In genomic region chr1:165147799-165148198, GRCh38 we compare ENCODE assay signal across 31 cellular contexts.
"Had no signal": no experiment of that assay in that cellular context is flagged by ENCODE, and none has a peak within 500 bp of the region (broad histone marks: within the 10 kb centered on the region; RNA-seq: fewer than 3 reads in every experiment).

No MANE protein-coding gene starts in this region.

- H3K27me3 ChIP-seq: ovary, testis, transverse colon, uterus had no signal

- H3K9ac ChIP-seq: neural progenitor cell, parathyroid adenoma had no signal

- H3K9me3 ChIP-seq: ovary, psoas muscle, spleen, suprapubic skin, testis, tibial artery, transverse colon, upper lobe of right lung, uterus had no signal

- ATAC-seq: natural killer cell; psoas muscle; right cardiac atrium; sciatic nerve; stimulated activated memory B cell treated with anti-CD40 and anti-IgM and Interleukin-4, amounts not matched to agents 10 μg/mL and 1 μg/mL and 100 μg/mL, for 72 hours; stimulated activated naive CD8-positive, alpha-beta T cell treated with anti-CD3 and anti-CD28 coated beads, Interleukin-15, amount 100 ng/mL, for 72 hours; stimulated activated naive CD8-positive, alpha-beta T cell treated with anti-CD3 and anti-CD28 coated beads, Interleukin-15, Interleukin-2, amounts not matched to agents 100 U/mL and 50 U/mL, for 24 hours; upper lobe of right lung had no signal

- H3K27me3 Mint-ChIP-seq: stimulated activated memory B cell treated with anti-CD40 and anti-IgM and Interleukin-4, amounts not matched to agents 10 μg/mL and 1 μg/mL and 100 μg/mL, for 72 hours had no signal

- H3K9me3 Mint-ChIP-seq: natural killer cell; neural progenitor cell; stimulated activated memory B cell treated with anti-CD40 and anti-IgM and Interleukin-4, amounts not matched to agents 10 μg/mL and 1 μg/mL and 100 μg/mL, for 72 hours; stimulated activated naive CD8-positive, alpha-beta T cell treated with anti-CD3 and anti-CD28 coated beads, Interleukin-15, amount 100 ng/mL, for 72 hours; type B pancreatic cell had no signal

- H3K4me1 ChIP-seq: neural progenitor cell, parathyroid adenoma, spleen, testis, tibial artery, transverse colon, upper lobe of right lung, uterus had no signal

- DNase-seq: natural killer cell; occipital lobe; ovary; posterior cingulate gyrus; psoas muscle; right cardiac atrium; spleen; stimulated activated CD4-positive, alpha-beta T cell treated with anti-CD3 and anti-CD28 coated beads, Interleukin-12 subunit alpha, Interleukin-12 subunit beta, amount 100 ng/mL, for 4 hours; stimulated activated CD4-positive, alpha-beta T cell treated with anti-CD3 and anti-CD28 coated beads, Interleukin-1b, Interleukin-23, amount 100 ng/mL, for 48 hours; stimulated activated CD4-positive, alpha-beta T cell treated with anti-CD3 and anti-CD28 coated beads, Interleukin-4, amount 100 ng/mL, for 1 hour; stimulated activated CD4-positive, alpha-beta T cell treated with anti-CD3 and anti-CD28 coated beads, Interleukin-4, amount 100 ng/mL, for 4 hours; stimulated activated CD8-positive, alpha-beta memory T cell treated with anti-CD3 and anti-CD28 coated beads, Interleukin-4, amount 100 ng/mL, for 48 hours; stimulated activated naive CD4-positive, alpha-beta T cell; stimulated activated naive CD8-positive, alpha-beta T cell treated with anti-CD3 and anti-CD28 coated beads, Interleukin-15, amount 100 ng/mL, for 72 hours; stimulated activated naive CD8-positive, alpha-beta T cell treated with anti-CD3 and anti-CD28 coated beads, Interleukin-15, Interleukin-2, amounts not matched to agents 100 U/mL and 50 U/mL, for 24 hours; substantia nigra; testis; tibial artery; transverse colon; upper lobe of right lung; uterus had no signal

- H2AFZ ChIP-seq: neural progenitor cell, parathyroid adenoma had no signal

- H3K27ac Mint-ChIP-seq: natural killer cell; nephron; neural progenitor cell; progenitor cell of endocrine pancreas; stimulated activated memory B cell treated with anti-CD40 and anti-IgM and Interleukin-4, amounts not matched to agents 10 μg/mL and 1 μg/mL and 100 μg/mL, for 72 hours; stimulated activated naive CD8-positive, alpha-beta T cell treated with anti-CD3 and anti-CD28 coated beads, Interleukin-15, amount 100 ng/mL, for 72 hours; type B pancreatic cell had no signal

- H3K4me1 Mint-ChIP-seq: natural killer cell; nephron; stimulated activated memory B cell treated with anti-CD40 and anti-IgM and Interleukin-4, amounts not matched to agents 10 μg/mL and 1 μg/mL and 100 μg/mL, for 72 hours; stimulated activated naive CD8-positive, alpha-beta T cell treated with anti-CD3 and anti-CD28 coated beads, Interleukin-15, amount 100 ng/mL, for 72 hours had no signal

- H3K79me2 ChIP-seq: parathyroid adenoma had no signal

- H3K4me3 Mint-ChIP-seq: natural killer cell; nephron; neural progenitor cell; stimulated activated memory B cell treated with anti-CD40 and anti-IgM and Interleukin-4, amounts not matched to agents 10 μg/mL and 1 μg/mL and 100 μg/mL, for 72 hours; stimulated activated naive CD8-positive, alpha-beta T cell treated with anti-CD3 and anti-CD28 coated beads, Interleukin-15, amount 100 ng/mL, for 72 hours; type B pancreatic cell had no signal

- H3K36me3 Mint-ChIP-seq: natural killer cell; neural progenitor cell; stimulated activated memory B cell treated with anti-CD40 and anti-IgM and Interleukin-4, amounts not matched to agents 10 μg/mL and 1 μg/mL and 100 μg/mL, for 72 hours; type B pancreatic cell had no signal

- H3K36me3 ChIP-seq: neural progenitor cell, ovary, spleen, suprapubic skin, tibial artery, transverse colon, upper lobe of right lung, uterus had no signal

- H3K4me2 ChIP-seq: neural progenitor cell, smooth muscle cell had no signal

- H3K4me3 ChIP-seq: neural progenitor cell, ovary, psoas muscle, skin epidermis, smooth muscle cell, spleen, suprapubic skin, testis, tibial artery, transverse colon, upper lobe of right lung, uterus had no signal

- H3K27ac ChIP-seq: neural progenitor cell, ovary, parathyroid adenoma, psoas muscle, skin epidermis, spleen, suprapubic skin, testis, tibial artery, transverse colon, upper lobe of right lung, uterus had no signal
